8 cellular contexts compared by ENCODE assay signal in the genomic region with DNA sequence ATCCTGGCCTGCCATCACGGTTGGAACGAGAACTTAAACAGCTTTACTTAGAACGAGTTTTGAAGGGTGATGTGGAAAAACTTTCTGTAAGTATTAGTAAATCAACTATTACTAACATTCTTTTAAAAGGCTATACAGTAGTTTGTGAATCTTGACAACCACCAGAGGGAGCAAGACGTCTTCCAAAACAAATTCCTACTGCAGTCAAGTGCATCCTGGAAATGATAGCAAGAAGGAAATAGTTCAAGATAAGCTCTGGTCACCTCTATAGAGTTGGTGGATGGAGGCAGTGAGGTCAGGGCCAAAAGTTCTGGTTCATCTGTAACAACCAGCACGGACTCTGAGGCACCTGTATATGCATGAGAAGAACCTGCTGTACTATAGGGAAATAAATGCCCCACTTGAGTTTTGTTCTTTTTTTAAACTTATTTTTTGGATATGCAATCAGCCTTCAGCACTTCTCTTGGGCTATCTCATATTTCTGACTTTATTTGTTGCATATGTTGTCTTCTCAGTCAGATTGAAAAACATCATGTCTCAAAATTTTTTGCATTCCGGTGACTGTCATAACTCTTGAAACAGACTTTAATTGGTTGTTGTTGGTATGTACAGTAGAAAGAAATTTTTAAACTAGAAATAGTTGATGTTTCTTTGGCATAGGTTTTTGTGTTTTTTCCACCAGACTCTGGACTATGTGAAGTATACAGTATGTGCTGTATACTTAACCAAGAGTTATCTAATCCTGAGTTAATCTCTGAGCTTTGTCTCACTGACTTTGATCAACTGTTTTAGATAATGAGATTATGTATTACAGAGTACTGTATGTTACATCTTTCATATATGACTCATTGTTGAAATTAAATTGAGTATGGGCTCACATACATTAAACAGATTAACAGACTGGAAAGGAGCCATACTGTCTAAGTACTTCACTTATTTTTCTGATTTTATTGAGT. TPM values are rescaled to one million over a fixed set of nuclear protein-coding genes. Genes with fewer than 3 reads are reported as not detected.
A peak's percentile ranks its signal among the peaks of the same experiment; 100 is the strongest.
DNase-seq lines count a peak whose midpoint lies in the region; ATAC-seq, FAIRE-seq and TF ChIP-seq lines count a peak whose summit lies in the region.

No MANE protein-coding gene starts in this region.

- no peak overlapping the region for H3K4me3 Mint-ChIP-seq in stimulated activated effector memory CD8-positive, alpha-beta T cell treated with anti-CD3 and anti-CD28 coated beads, Interleukin-12 subunit alpha, Interleukin-12 subunit beta, amount 100 ng/mL, for 72 hours

- H3K9me3 ChIP-seq in HCT116 (ENCODE audit: control insufficient read depth in 1 of 2, insufficient read depth in 1 of 2, low read depth in 1 of 2, low read length in 2 of 2) = no peaks in the 10 kb centered on the region

- H3K9me3 Mint-ChIP-seq in stimulated activated effector memory CD8-positive, alpha-beta T cell treated with anti-CD3 and anti-CD28 coated beads, Interleukin-12 subunit alpha, Interleukin-12 subunit beta, amount 100 ng/mL, for 72 hours = no peaks in the 10 kb centered on the region

- intact Hi-C loops in HCT116 (cut with micrococcal nuclease) = loop anchor here (1.0 to 5.0 kb wide), 4 partner anchors 87 to 308 kb away; partner anchors contain the start of gene SPRED2

- no peaks in the 10 kb centered on the region for H3K27me3 ChIP-seq in HCT116 (ENCODE audit: insufficient read depth, low read length)
- H3K27me3 ChIP-seq in bronchial epithelial cell (ENCODE audit: control insufficient read depth, insufficient read depth, low read length) = no peaks in the 10 kb centered on the region

- H3K9me2 ChIP-seq in HCT116 (ENCODE audit: insufficient read depth) = no peaks in the 10 kb centered on the region

- peaks cover 11 to 18% of the 10 kb centered on the region in 2 experiments; a peak in 3 of 4 replicates for H3K36me3 ChIP-seq in HCT116 (ENCODE audit: control insufficient read depth in 1 of 2, insufficient read depth in 2 of 2, low read length in 2 of 2)
- peaks cover 7% of the 10 kb centered on the region for H3K36me3 ChIP-seq in bronchial epithelial cell (ENCODE audit: control insufficient read depth, insufficient read depth, low read length)

- DNase-seq in COLO829 (ENCODE audit: low spot score) = peak; percentile 40
- DNase-seq in HCT116 (ENCODE audit: low read depth, low spot score) = peak; percentile 78
- DNase-seq in NCI-H748 (lab: John Stamatoyannopoulos, UW; ENCODE audit: unreplicated experiment) = peak; percentile 56
- DNase-seq in bronchial epithelial cell (ENCODE audit: low read depth) = peak; percentile 71
- peak; percentile 88 for DNase-seq in iris pigment epithelial cell (ENCODE audit: low read depth)
- no peak for DNase-seq in stimulated activated effector memory CD8-positive, alpha-beta T cell treated with anti-CD3 and anti-CD28 coated beads, Interleukin-12 subunit alpha, Interleukin-12 subunit beta, amount 100 ng/mL, for 72 hours (ENCODE audit: low spot score in 2 of 2)
- no peak for DNase-seq in HK-2 (ENCODE audit: unreplicated experiment)

- peaks cover 18% of the 10 kb centered on the region for H3K4me1 Mint-ChIP-seq in stimulated activated effector memory CD8-positive, alpha-beta T cell treated with anti-CD3 and anti-CD28 coated beads, Interleukin-12 subunit alpha, Interleukin-12 subunit beta, amount 100 ng/mL, for 72 hours

- no peak overlapping the region for H3K9ac ChIP-seq in HCT116 (ENCODE audit: low read length)

- CTCF ChIA-PET in HCT116 (lab: Charles Lee) = interaction anchor here (0.6 to 1.7 kb wide), 14 partner anchors 10 to 311 kb away, joined by 3 to 17 read pairs (median 3); no protein-coding TSS in a partner anchor

- no peak for FAIRE-seq in bronchial epithelial cell (lab: Jason Lieb, UNC)

- ATAC-seq in HCT116 (peak; percentile 87), HG03135 (IDR thresholded peaks at IDR 0.05; ENCODE audit: unreplicated experiment) (no peak)
- no peak for ATAC-seq in stimulated activated effector memory CD8-positive, alpha-beta T cell treated with anti-CD3 and anti-CD28 coated beads, Interleukin-12 subunit alpha, Interleukin-12 subunit beta, amount 100 ng/mL, for 72 hours

- H3K4me3 ChIP-seq in HCT116 (replicated peaks in 1 of 2; ENCODE audit: low read depth in 1 of 2, low read length in 2 of 2) (no peak overlapping the region), bronchial epithelial cell (ENCODE audit: low read depth, low read length) (no peak overlapping the region)

- peaks cover 17% of the 10 kb centered on the region for H3K79me2 ChIP-seq in HCT116 (ENCODE audit: insufficient read depth, low read length)

- peaks cover under 1 to 3% of the 10 kb centered on the region in 2 experiments; a peak in 1 of 4 replicates for H3K4me1 ChIP-seq in HCT116 (ENCODE audit: control insufficient read depth in 1 of 2, insufficient read depth in 2 of 2, low read length in 2 of 2)

- TF ChIP-seq RAD21 in HCT116 (IDR thresholded peaks at IDR 0.05; ENCODE audit: low read depth) = peak; percentile 92

- no peak overlapping the region for H3K27ac ChIP-seq in HCT116 (ENCODE audit: low read depth, low read length)

- RAD21 ChIA-PET in HCT116 (lab: Charles Lee; ENCODE audit: low non-redundant PET in 1 of 2, low total read pairs in 2 of 2, uncharacterized antibody in 2 of 2, unreplicated experiment in 2 of 2) = interaction anchor here in 1 of 2 experiments (0.6 to 1.0 kb wide), 3 partner anchors 165 to 294 kb away, joined by 3 to 4 read pairs (median 3); no protein-coding TSS in a partner anchor

- no peak overlapping the region for H2AFZ ChIP-seq in HCT116 (ENCODE audit: low read depth, low read length, poor library complexity, severe bottlenecking)

- H3K27ac Mint-ChIP-seq in stimulated activated effector memory CD8-positive, alpha-beta T cell treated with anti-CD3 and anti-CD28 coated beads, Interleukin-12 subunit alpha, Interleukin-12 subunit beta, amount 100 ng/mL, for 72 hours = peak overlapping the region; percentile 7

- no peaks in the 10 kb centered on the region for H4K20me1 ChIP-seq in HCT116 (ENCODE audit: insufficient read depth)

- POLR2A ChIA-PET in HCT116 (lab: Charles Lee) = no interaction called here

- TF ChIP-seq CTCF in HCT116 (IDR thresholded peaks at IDR 0.05 in 2 of 3, conservative IDR thresholded peaks at IDR 0.05 in 1 of 3; ENCODE audit: borderline replicate concordance in 1 of 3, insufficient read depth in 1 of 3, low read depth in 2 of 3, low read length in 2 of 3) = peak; percentile 52 to 80 (median 76); a peak in 5 of 6 replicates
- peak; percentile 55 for TF ChIP-seq CTCF in bronchial epithelial cell (IDR thresholded peaks at IDR 0.05; ENCODE audit: insufficient read depth, low read length, severe bottlenecking)

- no TSS peak for BruUV-seq in HCT116 (replicated peaks; lab: Mats Ljungman, UMichigan)

- peaks cover 100% of the 10 kb centered on the region for H3K36me3 Mint-ChIP-seq in stimulated activated effector memory CD8-positive, alpha-beta T cell treated with anti-CD3 and anti-CD28 coated beads, Interleukin-12 subunit alpha, Interleukin-12 subunit beta, amount 100 ng/mL, for 72 hours

- no peak overlapping the region for H3K4me2 ChIP-seq in HCT116 (ENCODE audit: low read length)

- TF ChIP-seq POLR2A in HCT116 (IDR thresholded peaks at IDR 0.05; ENCODE audit: borderline replicate concordance, extremely low read depth, insufficient read depth, insufficient read length) = no peak

TF ChIP-seq in HCT116, 20 proteins besides CTCF, POLR2A, EP300 and RAD21:
- TF ChIP-seq, protein P1, sequence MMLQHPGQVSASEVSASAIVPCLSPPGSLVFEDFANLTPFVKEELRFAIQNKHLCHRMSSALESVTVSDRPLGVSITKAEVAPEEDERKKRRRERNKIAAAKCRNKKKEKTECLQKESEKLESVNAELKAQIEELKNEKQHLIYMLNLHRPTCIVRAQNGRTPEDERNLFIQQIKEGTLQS (IDR thresholded peaks at IDR 0.05) = no peak
- TF ChIP-seq YY1 (IDR thresholded peaks at IDR 0.05; ENCODE audit: extremely low read depth, insufficient replicate concordance, low read depth, low read length) (no peak), CBX3 (IDR thresholded peaks at IDR 0.05; ENCODE audit: low read depth) (no peak), TCF7L2 (IDR thresholded peaks at IDR 0.05; ENCODE audit: borderline replicate concordance, extremely low read depth, insufficient read depth, insufficient read length) (no peak), MAX (IDR thresholded peaks at IDR 0.05) (no peak), JUND (IDR thresholded peaks at IDR 0.05) (no peak), EZH2 (IDR thresholded peaks at IDR 0.05) (no peak), EGR1 (IDR thresholded peaks at IDR 0.05; ENCODE audit: low read depth) (no peak), ZBTB33 (IDR thresholded peaks at IDR 0.05; ENCODE audit: extremely low read depth, insufficient replicate concordance, low read length) (no peak), EZH2phosphoT487 (IDR thresholded peaks at IDR 0.05; ENCODE audit: borderline replicate concordance) (no peak)
TF ChIP-seq in HCT116: peak in this region for 0.

RNA-seq across cellular contexts. Expression of gene ACTR2, which starts 37.7 kb away (rescaled TPM):
- total RNA-seq in HCT116 (2021; ENCODE audit: unreplicated experiment) (199 TPM), bronchial epithelial cell (73.7 and 115 TPM in 2 replicates)
- polyA plus RNA-seq in HCT116 (2012) = 51.8 and 71.0 TPM in 2 replicates

Comparison
In these comparisons a context has a peak if more than half of its experiments do, and no peak if none do; other contexts are left out.
1. DNase-seq: peak in COLO829 (single experiment), HCT116 (single experiment), NCI-H748 (single experiment), bronchial epithelial cell (single experiment) and iris pigment epithelial cell (single experiment); none in stimulated activated effector memory CD8-positive, alpha-beta T cell treated with anti-CD3 and anti-CD28 coated beads, Interleukin-12 subunit alpha, Interleukin-12 subunit beta, amount 100 ng/mL, for 72 hours (0 of 2) and HK-2 (single experiment).